ENCODE assay signal across 29 cellular contexts in the genomic region with DNA sequence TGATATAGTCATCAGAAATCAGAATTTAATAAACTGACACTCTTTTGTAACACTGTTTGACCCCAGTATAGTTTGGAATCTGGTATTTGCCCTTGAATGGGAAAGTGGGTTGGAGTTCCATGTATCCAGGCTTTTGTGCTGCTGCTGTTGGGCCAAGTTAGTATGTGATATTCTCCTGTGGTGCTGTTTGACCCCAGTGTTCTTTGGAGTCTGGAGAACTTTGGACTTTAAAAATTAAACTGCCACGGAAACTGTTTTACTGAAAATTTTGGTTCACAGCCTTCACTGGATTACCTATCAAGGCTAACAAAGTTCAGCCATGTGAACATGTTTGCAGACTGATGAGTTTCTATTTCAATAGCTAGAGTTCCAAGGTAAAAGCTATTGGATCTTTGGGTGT. TPM values are rescaled to one million over a fixed set of nuclear protein-coding genes. Genes with fewer than 3 reads are reported as not detected.
A peak's percentile ranks its signal among the peaks of the same experiment; 100 is the strongest.
DNase-seq lines count a peak whose midpoint lies in the region; ATAC-seq, FAIRE-seq and TF ChIP-seq lines count a peak whose summit lies in the region.
"Had no signal": no experiment of that assay in that cellular context is flagged by ENCODE, and none has a peak within 500 bp of the region (broad histone marks: within the 10 kb centered on the region; RNA-seq: fewer than 3 reads in every experiment).

No MANE protein-coding gene starts in this region.

- no peaks in the 10 kb centered on the region for H4K20me1 ChIP-seq in neural progenitor cell (ENCODE audit: low read depth)
- H4K20me1 ChIP-seq: BLaER1 had no signal

- H3K4me2 ChIP-seq in neural progenitor cell = no peak overlapping the region
- H3K4me2 ChIP-seq: BLaER1 had no signal

- peak; percentile 28 to 41 for TF ChIP-seq RAD21 in liver (IDR thresholded peaks at IDR 0.05)

- H3K27me3 ChIP-seq in liver (ENCODE audit: control insufficient read depth in 4 of 4, insufficient read depth in 4 of 4, low read length in 3 of 4) (no peaks in the 10 kb centered on the region), neural progenitor cell (no peaks in the 10 kb centered on the region)
- H3K27me3 ChIP-seq: BE2C, BLaER1 had no signal

- peak overlapping the region; percentile 14 to 80 (median 48) for H3K27ac Mint-ChIP-seq in nephron
- H3K27ac Mint-ChIP-seq in neural progenitor cell = no peak overlapping the region
- H3K27ac Mint-ChIP-seq: CD14-positive monocyte; CD4-positive, alpha-beta memory T cell; CD4-positive, CD25-positive, alpha-beta regulatory T cell had no signal

- no peaks in the 10 kb centered on the region for H3K79me2 ChIP-seq in neural progenitor cell (ENCODE audit: low read depth)

- no peak for TF ChIP-seq CTCF in 22Rv1 (IDR thresholded peaks at IDR 0.05)
- TF ChIP-seq CTCF in liver (IDR thresholded peaks at IDR 0.05; ENCODE audit: low read depth, low read length, missing input control) = no peak
- no peak for TF ChIP-seq CTCF in nephron (IDR thresholded peaks at IDR 0.05; ENCODE audit: unreplicated experiment in 3 of 3)
- TF ChIP-seq CTCF in neural progenitor cell (IDR thresholded peaks at IDR 0.05) = no peak

- ATAC-seq in left lobe of liver (peak; percentile 74), GM18867 (IDR thresholded peaks at IDR 0.05; ENCODE audit: unreplicated experiment) (no peak)
- ATAC-seq: GM12878 had no signal

- peaks cover 0 to 8% (median 0%) of the 10 kb centered on the region in 4 donors for H3K36me3 ChIP-seq in liver (ENCODE audit: control insufficient read depth in 4 of 4, insufficient read depth in 3 of 4, low read depth in 1 of 4, low read length in 3 of 4)
- H3K36me3 ChIP-seq in neural progenitor cell = no peaks in the 10 kb centered on the region
- H3K36me3 ChIP-seq: BE2C, BLaER1 had no signal

- DNase-seq in left lobe of liver (ENCODE audit: low spot score) (peak; percentile 63), neural progenitor cell (ENCODE audit: low spot score) (no peak), GM19239 (ENCODE audit: insufficient read length, low spot score) (no peak)
- DNase-seq: 8988T; ACHN; BE2C; C1 segment of cervical spinal cord; CD4-positive, alpha-beta memory T cell; CD4-positive, CD25-positive, alpha-beta regulatory T cell; CD8-positive, alpha-beta memory T cell; COR-L47; DMS 273 treated with DMSO at 0.1 percent for 48 hours; DMS153; DMS53; DMS79; DND-41; EL; GDM1 had no signal

- no peak overlapping the region for H2AFZ ChIP-seq in neural progenitor cell (replicated peaks)

- H3K36me3 Mint-ChIP-seq in nephron (ENCODE audit: low read depth) (no peaks in the 10 kb centered on the region), neural progenitor cell (no peaks in the 10 kb centered on the region)
- H3K36me3 Mint-ChIP-seq: CD14-positive monocyte; CD4-positive, alpha-beta memory T cell; CD4-positive, CD25-positive, alpha-beta regulatory T cell; CD8-positive, alpha-beta memory T cell had no signal

- 36% methylated on average over 1 of the region's 1 CpG for WGBS in liver

- peak overlapping the region; percentile 77 to 98 for H3K9ac ChIP-seq in liver (ENCODE audit: low read depth in 1 of 2, low read length in 2 of 2)
- H3K9ac ChIP-seq in neural progenitor cell = no peak overlapping the region
- H3K9ac ChIP-seq: BLaER1 had no signal

- H3K9me3 ChIP-seq in liver (ENCODE audit: control insufficient read depth in 4 of 4, low read length in 3 of 4) (no peaks in the 10 kb centered on the region), neural progenitor cell (ENCODE audit: low read depth) (no peaks in the 10 kb centered on the region)
- H3K9me3 ChIP-seq: BE2C, BLaER1 had no signal

- H3K9me3 Mint-ChIP-seq in nephron (no peaks in the 10 kb centered on the region), neural progenitor cell (no peaks in the 10 kb centered on the region)
- H3K9me3 Mint-ChIP-seq: CD4-positive, CD25-positive, alpha-beta regulatory T cell had no signal

- H3K27me3 Mint-ChIP-seq in nephron (ENCODE audit: low read depth) (no peaks in the 10 kb centered on the region), neural progenitor cell (ENCODE audit: insufficient read depth, low read depth) (no peaks in the 10 kb centered on the region)

- H3K4me3 ChIP-seq in liver (ENCODE audit: low read depth in 1 of 3, low read length in 3 of 3) = peak overlapping the region; percentile 64 to 84 (median 80)
- no peak overlapping the region for H3K4me3 ChIP-seq in neural progenitor cell
- H3K4me3 ChIP-seq: BLaER1, GM12878 had no signal

- H3K27ac ChIP-seq in 22Rv1 (peak overlapping the region; percentile 100), liver (ENCODE audit: low read depth in 1 of 2, low read length in 2 of 2) (peak overlapping the region; percentile 84 to 96), neural progenitor cell (no peak overlapping the region)
- H3K27ac ChIP-seq: BLaER1 had no signal

- peaks cover 5 to 50% (median 30%) of the 10 kb centered on the region in 4 donors for H3K4me1 ChIP-seq in liver (ENCODE audit: control insufficient read depth in 4 of 4, insufficient read depth in 4 of 4, low read length in 3 of 4)
- no peaks in the 10 kb centered on the region for H3K4me1 ChIP-seq in neural progenitor cell
- H3K4me1 ChIP-seq: BE2C, BLaER1 had no signal

- no peaks in the 10 kb centered on the region for H3K4me1 Mint-ChIP-seq in nephron
- H3K4me1 Mint-ChIP-seq in neural progenitor cell = no peaks in the 10 kb centered on the region
- H3K4me1 Mint-ChIP-seq: CD14-positive monocyte; CD4-positive, alpha-beta memory T cell; CD4-positive, CD25-positive, alpha-beta regulatory T cell; CD8-positive, alpha-beta memory T cell had no signal

- H3K4me3 Mint-ChIP-seq in nephron = no peak overlapping the region
- H3K4me3 Mint-ChIP-seq in neural progenitor cell = no peak overlapping the region
- H3K4me3 Mint-ChIP-seq: CD14-positive monocyte; CD4-positive, alpha-beta memory T cell; CD4-positive, CD25-positive, alpha-beta regulatory T cell; CD8-positive, alpha-beta memory T cell had no signal

- no peaks in the 10 kb centered on the region for H3F3A ChIP-seq in neural progenitor cell (ENCODE audit: low read depth)

- FAIRE-seq in GM19239 (lab: Jason Lieb, UNC) = no peak
- FAIRE-seq: A204.1, GM12878, GM12892, GM18507 had no signal

TF ChIP-seq in liver, 16 proteins besides CTCF, POLR2A, EP300 and RAD21 (continues in another document):
- TF ChIP-seq FOXA2 (IDR thresholded peaks at IDR 0.05) = no peak
- TF ChIP-seq HNF4G (IDR thresholded peaks at IDR 0.05) = peak; percentile 94
- TF ChIP-seq, protein P1, sequence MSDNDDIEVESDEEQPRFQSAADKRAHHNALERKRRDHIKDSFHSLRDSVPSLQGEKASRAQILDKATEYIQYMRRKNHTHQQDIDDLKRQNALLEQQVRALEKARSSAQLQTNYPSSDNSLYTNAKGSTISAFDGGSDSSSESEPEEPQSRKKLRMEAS (IDR thresholded peaks at IDR 0.05) = peak; percentile 53
- TF ChIP-seq GABPA (IDR thresholded peaks at IDR 0.05 in 1 of 2, conservative IDR thresholded peaks at IDR 0.05 in 1 of 2) = peak in 1 of 2 donors; percentile 31
- TF ChIP-seq TAF1 (conservative IDR thresholded peaks at IDR 0.05) = peak; percentile 88
- TF ChIP-seq, protein P2, sequence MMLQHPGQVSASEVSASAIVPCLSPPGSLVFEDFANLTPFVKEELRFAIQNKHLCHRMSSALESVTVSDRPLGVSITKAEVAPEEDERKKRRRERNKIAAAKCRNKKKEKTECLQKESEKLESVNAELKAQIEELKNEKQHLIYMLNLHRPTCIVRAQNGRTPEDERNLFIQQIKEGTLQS (IDR thresholded peaks at IDR 0.05) = peak; percentile 4
- TF ChIP-seq YY1 (IDR thresholded peaks at IDR 0.05) = peak; percentile 74
- TF ChIP-seq, protein P3, sequence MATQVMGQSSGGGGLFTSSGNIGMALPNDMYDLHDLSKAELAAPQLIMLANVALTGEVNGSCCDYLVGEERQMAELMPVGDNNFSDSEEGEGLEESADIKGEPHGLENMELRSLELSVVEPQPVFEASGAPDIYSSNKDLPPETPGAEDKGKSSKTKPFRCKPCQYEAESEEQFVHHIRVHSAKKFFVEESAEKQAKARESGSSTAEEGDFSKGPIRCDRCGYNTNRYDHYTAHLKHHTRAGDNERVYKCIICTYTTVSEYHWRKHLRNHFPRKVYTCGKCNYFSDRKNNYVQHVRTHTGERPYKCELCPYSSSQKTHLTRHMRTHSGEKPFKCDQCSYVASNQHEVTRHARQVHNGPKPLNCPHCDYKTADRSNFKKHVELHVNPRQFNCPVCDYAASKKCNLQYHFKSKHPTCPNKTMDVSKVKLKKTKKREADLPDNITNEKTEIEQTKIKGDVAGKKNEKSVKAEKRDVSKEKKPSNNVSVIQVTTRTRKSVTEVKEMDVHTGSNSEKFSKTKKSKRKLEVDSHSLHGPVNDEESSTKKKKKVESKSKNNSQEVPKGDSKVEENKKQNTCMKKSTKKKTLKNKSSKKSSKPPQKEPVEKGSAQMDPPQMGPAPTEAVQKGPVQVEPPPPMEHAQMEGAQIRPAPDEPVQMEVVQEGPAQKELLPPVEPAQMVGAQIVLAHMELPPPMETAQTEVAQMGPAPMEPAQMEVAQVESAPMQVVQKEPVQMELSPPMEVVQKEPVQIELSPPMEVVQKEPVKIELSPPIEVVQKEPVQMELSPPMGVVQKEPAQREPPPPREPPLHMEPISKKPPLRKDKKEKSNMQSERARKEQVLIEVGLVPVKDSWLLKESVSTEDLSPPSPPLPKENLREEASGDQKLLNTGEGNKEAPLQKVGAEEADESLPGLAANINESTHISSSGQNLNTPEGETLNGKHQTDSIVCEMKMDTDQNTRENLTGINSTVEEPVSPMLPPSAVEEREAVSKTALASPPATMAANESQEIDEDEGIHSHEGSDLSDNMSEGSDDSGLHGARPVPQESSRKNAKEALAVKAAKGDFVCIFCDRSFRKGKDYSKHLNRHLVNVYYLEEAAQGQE (IDR thresholded peaks at IDR 0.05) = peak; percentile 59
- TF ChIP-seq HNF4A (conservative IDR thresholded peaks at IDR 0.05) = peak; percentile 97 to 98
- TF ChIP-seq FOXA1 (IDR thresholded peaks at IDR 0.05) = peak; percentile 30
- peak; percentile 93 to 94 for TF ChIP-seq RXRA (IDR thresholded peaks at IDR 0.05)
- TF ChIP-seq NR2F2 (IDR thresholded peaks at IDR 0.05) = peak; percentile 47
- TF ChIP-seq JUND (IDR thresholded peaks at IDR 0.05) = peak in 1 of 2 donors; percentile 82

RNA-seq across cellular contexts. Expression of a gene that starts 0.7 kb away (rescaled TPM):
- 374 TPM for total RNA-seq in left lobe of liver
- 100 to 1,000 TPM in 1 of 2 donors, 10 to 100 TPM in 1; 64.9 to 622 TPM for total RNA-seq in liver
- polyA plus RNA-seq in liver = 100 to 1,000 TPM; 246 to 248 TPM
- 9.1 and 10.9 TPM in 2 replicates for total RNA-seq in neural progenitor cell (ENCODE audit: low replicate concordance)
- total RNA-seq: CD4-positive, alpha-beta memory T cell; CD4-positive, CD25-positive, alpha-beta regulatory T cell; CD8-positive, alpha-beta memory T cell; G401; GM12878 had no signal
- polyA plus RNA-seq: CD14-positive monocyte; CD4-positive, alpha-beta memory T cell; CD4-positive, CD25-positive, alpha-beta regulatory T cell; CD8-positive, alpha-beta memory T cell; GM12878 had no signal
